ENCODE assay signal across 2 cellular contexts in the genomic region with DNA sequence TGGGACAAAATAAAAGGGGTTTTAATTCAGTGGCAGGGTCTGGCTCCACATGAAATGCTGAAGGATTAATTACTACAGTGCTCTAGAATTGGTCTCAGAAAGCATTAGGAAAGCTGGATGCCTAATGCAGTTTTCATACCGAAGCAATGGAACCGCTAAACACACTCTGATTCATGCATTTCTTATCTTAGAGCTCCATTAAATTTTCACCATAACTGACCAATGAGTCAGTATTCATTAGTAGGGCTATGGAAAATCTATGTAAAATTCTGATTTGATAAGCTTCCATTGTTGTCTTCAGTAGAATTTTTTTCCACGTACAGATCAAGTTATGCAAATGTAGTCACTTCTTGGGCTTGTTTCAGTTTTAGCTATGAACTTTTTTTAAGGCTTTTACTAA.
TF ChIP-seq lines count a peak whose summit lies in the region.

No MANE protein-coding gene starts in this region.

TF ChIP-seq in IMR-90, 13 proteins besides CTCF, POLR2A, EP300 and RAD21:
- TF ChIP-seq FOS (IDR thresholded peaks at IDR 0.05; ENCODE audit: low read depth, low read length) (peak; percentile 79), MXI1 (IDR thresholded peaks at IDR 0.05; ENCODE audit: borderline replicate concordance, low read depth, low read length) (no peak), CEBPB (IDR thresholded peaks at IDR 0.05; ENCODE audit: low read depth, low read length) (0 out of 2 replicates have a peak, but pooled peaks have one; percentile 16), MAFK (IDR thresholded peaks at IDR 0.05; ENCODE audit: low read depth, low read length) (no peak), NFE2L2 (IDR thresholded peaks at IDR 0.05; ENCODE audit: low read depth, low read length) (no peak), RCOR1 (IDR thresholded peaks at IDR 0.05; ENCODE audit: insufficient replicate concordance, low read length) (no peak), BHLHE40 (IDR thresholded peaks at IDR 0.05; ENCODE audit: low read depth, low read length) (no peak), RFX5 (IDR thresholded peaks at IDR 0.05; ENCODE audit: low read depth, low read length) (no peak), CHD1 (IDR thresholded peaks at IDR 0.05; ENCODE audit: low read depth, low read length) (no peak)
- TF ChIP-seq, protein P1, sequence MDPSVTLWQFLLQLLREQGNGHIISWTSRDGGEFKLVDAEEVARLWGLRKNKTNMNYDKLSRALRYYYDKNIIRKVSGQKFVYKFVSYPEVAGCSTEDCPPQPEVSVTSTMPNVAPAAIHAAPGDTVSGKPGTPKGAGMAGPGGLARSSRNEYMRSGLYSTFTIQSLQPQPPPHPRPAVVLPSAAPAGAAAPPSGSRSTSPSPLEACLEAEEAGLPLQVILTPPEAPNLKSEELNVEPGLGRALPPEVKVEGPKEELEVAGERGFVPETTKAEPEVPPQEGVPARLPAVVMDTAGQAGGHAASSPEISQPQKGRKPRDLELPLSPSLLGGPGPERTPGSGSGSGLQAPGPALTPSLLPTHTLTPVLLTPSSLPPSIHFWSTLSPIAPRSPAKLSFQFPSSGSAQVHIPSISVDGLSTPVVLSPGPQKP (IDR thresholded peaks at IDR 0.05; ENCODE audit: borderline replicate concordance, low read depth, low read length) = no peak

TF ChIP-seq in GM12878, 131 proteins besides CTCF, POLR2A, EP300 and RAD21:
- TF ChIP-seq NRF1 (conservative IDR thresholded peaks at IDR 0.05; ENCODE audit: low read depth, low read length) (no peak), NR2C1 (IDR thresholded peaks at IDR 0.05) (no peak)
